ENCODE assay signal across 1 cellular context in the genomic region with DNA sequence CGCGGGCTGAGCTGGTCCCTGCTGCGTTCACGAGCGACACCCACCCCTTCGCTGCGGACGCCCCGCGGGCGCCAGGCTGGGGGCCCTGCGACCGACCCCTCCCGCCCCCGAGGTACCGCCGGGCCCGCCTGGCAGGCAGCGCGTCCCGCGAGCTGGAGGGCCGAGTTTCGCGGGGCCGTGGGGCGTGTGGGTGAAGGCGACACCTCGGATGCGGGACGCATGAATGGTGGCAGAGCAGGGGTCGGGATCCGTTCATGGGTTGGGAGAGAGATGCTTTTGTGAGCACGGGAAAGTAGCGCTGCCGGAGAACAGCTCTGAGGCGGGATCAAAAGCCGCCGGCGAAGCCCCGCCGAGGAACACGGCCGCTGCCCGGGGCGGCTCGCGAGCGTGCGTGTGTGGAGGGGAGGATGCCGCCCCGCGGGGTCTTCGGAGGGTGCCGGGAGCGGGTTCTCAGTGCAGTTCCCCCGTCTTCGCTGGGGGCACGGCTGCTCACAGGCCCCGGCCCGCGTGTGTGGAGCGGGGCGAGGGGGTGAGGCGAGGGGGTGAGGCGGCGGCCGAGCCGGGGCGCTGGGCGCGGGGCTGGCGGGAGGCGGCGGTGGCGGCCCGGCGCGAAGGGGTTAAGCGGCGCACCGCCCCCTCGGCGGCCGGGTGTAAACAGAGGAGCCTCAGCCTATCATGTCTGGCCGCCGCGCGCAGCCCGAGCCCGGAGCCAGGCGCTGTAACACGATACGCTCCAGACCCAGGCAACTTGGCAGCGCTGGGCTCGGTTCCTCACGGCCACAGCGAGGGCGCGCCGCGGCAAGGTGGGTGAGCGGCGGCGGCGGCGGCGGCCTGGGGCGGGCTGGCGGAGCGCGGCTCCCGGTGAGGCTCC.
TF ChIP-seq lines count a peak whose summit lies in the region.

No MANE protein-coding gene starts in this region.

TF ChIP-seq in HepG2, 621 proteins besides CTCF, POLR2A, EP300 and RAD21 (continued from another document and continues in another):
- TF ChIP-seq, protein P1, sequence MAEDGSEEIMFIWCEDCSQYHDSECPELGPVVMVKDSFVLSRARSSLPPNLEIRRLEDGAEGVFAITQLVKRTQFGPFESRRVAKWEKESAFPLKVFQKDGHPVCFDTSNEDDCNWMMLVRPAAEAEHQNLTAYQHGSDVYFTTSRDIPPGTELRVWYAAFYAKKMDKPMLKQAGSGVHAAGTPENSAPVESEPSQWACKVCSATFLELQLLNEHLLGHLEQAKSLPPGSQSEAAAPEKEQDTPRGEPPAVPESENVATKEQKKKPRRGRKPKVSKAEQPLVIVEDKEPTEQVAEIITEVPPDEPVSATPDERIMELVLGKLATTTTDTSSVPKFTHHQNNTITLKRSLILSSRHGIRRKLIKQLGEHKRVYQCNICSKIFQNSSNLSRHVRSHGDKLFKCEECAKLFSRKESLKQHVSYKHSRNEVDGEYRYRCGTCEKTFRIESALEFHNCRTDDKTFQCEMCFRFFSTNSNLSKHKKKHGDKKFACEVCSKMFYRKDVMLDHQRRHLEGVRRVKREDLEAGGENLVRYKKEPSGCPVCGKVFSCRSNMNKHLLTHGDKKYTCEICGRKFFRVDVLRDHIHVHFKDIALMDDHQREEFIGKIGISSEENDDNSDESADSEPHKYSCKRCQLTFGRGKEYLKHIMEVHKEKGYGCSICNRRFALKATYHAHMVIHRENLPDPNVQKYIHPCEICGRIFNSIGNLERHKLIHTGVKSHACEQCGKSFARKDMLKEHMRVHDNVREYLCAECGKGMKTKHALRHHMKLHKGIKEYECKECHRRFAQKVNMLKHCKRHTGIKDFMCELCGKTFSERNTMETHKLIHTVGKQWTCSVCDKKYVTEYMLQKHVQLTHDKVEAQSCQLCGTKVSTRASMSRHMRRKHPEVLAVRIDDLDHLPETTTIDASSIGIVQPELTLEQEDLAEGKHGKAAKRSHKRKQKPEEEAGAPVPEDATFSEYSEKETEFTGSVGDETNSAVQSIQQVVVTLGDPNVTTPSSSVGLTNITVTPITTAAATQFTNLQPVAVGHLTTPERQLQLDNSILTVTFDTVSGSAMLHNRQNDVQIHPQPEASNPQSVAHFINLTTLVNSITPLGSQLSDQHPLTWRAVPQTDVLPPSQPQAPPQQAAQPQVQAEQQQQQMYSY (CRISPR knock-in tag; IDR thresholded peaks at IDR 0.05): peak; percentile 69; the same call in 1 of the 2 replicates
- no peak for TF ChIP-seq ZNF619 (CRISPR knock-in tag; IDR thresholded peaks at IDR 0.05)
- TF ChIP-seq ZNF10 (CRISPR knock-in tag; IDR thresholded peaks at IDR 0.05; ENCODE audit: borderline replicate concordance, low read depth): no peak
- TF ChIP-seq SMAD1 (CRISPR knock-in tag; IDR thresholded peaks at IDR 0.05; ENCODE audit: borderline replicate concordance, low read depth): no peak
- TF ChIP-seq, protein P2, sequence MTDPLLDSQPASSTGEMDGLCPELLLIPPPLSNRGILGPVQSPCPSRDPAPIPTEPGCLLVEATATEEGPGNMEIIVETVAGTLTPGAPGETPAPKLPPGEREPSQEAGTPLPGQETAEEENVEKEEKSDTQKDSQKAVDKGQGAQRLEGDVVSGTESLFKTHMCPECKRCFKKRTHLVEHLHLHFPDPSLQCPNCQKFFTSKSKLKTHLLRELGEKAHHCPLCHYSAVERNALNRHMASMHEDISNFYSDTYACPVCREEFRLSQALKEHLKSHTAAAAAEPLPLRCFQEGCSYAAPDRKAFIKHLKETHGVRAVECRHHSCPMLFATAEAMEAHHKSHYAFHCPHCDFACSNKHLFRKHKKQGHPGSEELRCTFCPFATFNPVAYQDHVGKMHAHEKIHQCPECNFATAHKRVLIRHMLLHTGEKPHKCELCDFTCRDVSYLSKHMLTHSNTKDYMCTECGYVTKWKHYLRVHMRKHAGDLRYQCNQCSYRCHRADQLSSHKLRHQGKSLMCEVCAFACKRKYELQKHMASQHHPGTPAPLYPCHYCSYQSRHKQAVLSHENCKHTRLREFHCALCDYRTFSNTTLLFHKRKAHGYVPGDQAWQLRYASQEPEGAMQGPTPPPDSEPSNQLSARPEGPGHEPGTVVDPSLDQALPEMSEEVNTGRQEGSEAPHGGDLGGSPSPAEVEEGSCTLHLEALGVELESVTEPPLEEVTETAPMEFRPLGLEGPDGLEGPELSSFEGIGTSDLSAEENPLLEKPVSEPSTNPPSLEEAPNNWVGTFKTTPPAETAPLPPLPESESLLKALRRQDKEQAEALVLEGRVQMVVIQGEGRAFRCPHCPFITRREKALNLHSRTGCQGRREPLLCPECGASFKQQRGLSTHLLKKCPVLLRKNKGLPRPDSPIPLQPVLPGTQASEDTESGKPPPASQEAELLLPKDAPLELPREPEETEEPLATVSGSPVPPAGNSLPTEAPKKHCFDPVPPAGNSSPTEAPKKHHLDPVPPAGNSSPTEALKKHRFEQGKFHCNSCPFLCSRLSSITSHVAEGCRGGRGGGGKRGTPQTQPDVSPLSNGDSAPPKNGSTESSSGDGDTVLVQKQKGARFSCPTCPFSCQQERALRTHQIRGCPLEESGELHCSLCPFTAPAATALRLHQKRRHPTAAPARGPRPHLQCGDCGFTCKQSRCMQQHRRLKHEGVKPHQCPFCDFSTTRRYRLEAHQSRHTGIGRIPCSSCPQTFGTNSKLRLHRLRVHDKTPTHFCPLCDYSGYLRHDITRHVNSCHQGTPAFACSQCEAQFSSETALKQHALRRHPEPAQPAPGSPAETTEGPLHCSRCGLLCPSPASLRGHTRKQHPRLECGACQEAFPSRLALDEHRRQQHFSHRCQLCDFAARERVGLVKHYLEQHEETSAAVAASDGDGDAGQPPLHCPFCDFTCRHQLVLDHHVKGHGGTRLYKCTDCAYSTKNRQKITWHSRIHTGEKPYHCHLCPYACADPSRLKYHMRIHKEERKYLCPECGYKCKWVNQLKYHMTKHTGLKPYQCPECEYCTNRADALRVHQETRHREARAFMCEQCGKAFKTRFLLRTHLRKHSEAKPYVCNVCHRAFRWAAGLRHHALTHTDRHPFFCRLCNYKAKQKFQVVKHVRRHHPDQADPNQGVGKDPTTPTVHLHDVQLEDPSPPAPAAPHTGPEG (CRISPR knock-in tag; IDR thresholded peaks at IDR 0.05): no peak
- no peak for TF ChIP-seq GATAD2A (CRISPR knock-in tag; IDR thresholded peaks at IDR 0.05)
- no peak for TF ChIP-seq NCOA2 (CRISPR knock-in tag; IDR thresholded peaks at IDR 0.05)
- TF ChIP-seq SIN3A (IDR thresholded peaks at IDR 0.05; ENCODE audit: borderline replicate concordance, low read depth, low read length): no peak
- TF ChIP-seq HES4 (CRISPR knock-in tag; IDR thresholded peaks at IDR 0.05; ENCODE audit: borderline replicate concordance): no peak
- TF ChIP-seq, protein P3, sequence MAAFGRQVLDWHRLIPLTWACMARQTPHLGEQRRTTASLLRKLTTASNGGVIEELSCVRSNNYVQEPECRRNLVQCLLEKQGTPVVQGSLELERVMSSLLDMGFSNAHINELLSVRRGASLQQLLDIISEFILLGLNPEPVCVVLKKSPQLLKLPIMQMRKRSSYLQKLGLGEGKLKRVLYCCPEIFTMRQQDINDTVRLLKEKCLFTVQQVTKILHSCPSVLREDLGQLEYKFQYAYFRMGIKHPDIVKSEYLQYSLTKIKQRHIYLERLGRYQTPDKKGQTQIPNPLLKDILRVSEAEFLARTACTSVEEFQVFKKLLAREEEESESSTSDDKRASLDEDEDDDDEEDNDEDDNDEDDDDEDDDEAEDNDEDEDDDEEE (CRISPR knock-in tag; IDR thresholded peaks at IDR 0.05): no peak
- peak; percentile 69; the same call in 1 of the 2 replicates for TF ChIP-seq FOXO1 (CRISPR knock-in tag; IDR thresholded peaks at IDR 0.05)
- TF ChIP-seq RXRB (CRISPR knock-in tag; IDR thresholded peaks at IDR 0.05; ENCODE audit: borderline replicate concordance): no peak
- TF ChIP-seq SMARCE1 (IDR thresholded peaks at IDR 0.05; ENCODE audit: borderline replicate concordance): no peak
- TF ChIP-seq RARA (CRISPR knock-in tag; IDR thresholded peaks at IDR 0.05): no peak
- TF ChIP-seq, protein P4, sequence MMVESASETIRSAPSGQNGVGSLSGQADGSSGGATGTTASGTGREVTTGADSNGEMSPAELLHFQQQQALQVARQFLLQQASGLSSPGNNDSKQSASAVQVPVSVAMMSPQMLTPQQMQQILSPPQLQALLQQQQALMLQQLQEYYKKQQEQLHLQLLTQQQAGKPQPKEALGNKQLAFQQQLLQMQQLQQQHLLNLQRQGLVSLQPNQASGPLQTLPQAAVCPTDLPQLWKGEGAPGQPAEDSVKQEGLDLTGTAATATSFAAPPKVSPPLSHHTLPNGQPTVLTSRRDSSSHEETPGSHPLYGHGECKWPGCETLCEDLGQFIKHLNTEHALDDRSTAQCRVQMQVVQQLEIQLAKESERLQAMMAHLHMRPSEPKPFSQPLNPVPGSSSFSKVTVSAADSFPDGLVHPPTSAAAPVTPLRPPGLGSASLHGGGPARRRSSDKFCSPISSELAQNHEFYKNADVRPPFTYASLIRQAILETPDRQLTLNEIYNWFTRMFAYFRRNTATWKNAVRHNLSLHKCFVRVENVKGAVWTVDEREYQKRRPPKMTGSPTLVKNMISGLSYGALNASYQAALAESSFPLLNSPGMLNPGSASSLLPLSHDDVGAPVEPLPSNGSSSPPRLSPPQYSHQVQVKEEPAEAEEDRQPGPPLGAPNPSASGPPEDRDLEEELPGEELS (CRISPR knock-in tag; IDR thresholded peaks at IDR 0.05): peak; percentile 41; the same call in 1 of the 2 replicates
- TF ChIP-seq FOXA1 (IDR thresholded peaks at IDR 0.05): no peak
- TF ChIP-seq FOXA1 (CRISPR knock-in tag; IDR thresholded peaks at IDR 0.05): peak; percentile 82
- TF ChIP-seq HOXA3 (CRISPR knock-in tag; IDR thresholded peaks at IDR 0.05): peak; percentile 45; the same call in 1 of the 2 replicates
- no peak for TF ChIP-seq ZNF543 (CRISPR knock-in tag; IDR thresholded peaks at IDR 0.05)
- peak; percentile 30; the same call in 1 of the 2 replicates for TF ChIP-seq ZNF780A (CRISPR knock-in tag; IDR thresholded peaks at IDR 0.05)
- TF ChIP-seq, protein P5, sequence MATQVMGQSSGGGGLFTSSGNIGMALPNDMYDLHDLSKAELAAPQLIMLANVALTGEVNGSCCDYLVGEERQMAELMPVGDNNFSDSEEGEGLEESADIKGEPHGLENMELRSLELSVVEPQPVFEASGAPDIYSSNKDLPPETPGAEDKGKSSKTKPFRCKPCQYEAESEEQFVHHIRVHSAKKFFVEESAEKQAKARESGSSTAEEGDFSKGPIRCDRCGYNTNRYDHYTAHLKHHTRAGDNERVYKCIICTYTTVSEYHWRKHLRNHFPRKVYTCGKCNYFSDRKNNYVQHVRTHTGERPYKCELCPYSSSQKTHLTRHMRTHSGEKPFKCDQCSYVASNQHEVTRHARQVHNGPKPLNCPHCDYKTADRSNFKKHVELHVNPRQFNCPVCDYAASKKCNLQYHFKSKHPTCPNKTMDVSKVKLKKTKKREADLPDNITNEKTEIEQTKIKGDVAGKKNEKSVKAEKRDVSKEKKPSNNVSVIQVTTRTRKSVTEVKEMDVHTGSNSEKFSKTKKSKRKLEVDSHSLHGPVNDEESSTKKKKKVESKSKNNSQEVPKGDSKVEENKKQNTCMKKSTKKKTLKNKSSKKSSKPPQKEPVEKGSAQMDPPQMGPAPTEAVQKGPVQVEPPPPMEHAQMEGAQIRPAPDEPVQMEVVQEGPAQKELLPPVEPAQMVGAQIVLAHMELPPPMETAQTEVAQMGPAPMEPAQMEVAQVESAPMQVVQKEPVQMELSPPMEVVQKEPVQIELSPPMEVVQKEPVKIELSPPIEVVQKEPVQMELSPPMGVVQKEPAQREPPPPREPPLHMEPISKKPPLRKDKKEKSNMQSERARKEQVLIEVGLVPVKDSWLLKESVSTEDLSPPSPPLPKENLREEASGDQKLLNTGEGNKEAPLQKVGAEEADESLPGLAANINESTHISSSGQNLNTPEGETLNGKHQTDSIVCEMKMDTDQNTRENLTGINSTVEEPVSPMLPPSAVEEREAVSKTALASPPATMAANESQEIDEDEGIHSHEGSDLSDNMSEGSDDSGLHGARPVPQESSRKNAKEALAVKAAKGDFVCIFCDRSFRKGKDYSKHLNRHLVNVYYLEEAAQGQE (IDR thresholded peaks at IDR 0.05; ENCODE audit: borderline replicate concordance in 1 of 2, low read depth in 1 of 2, low read length in 2 of 2): no peak
- TF ChIP-seq FOXC1 (CRISPR knock-in tag; IDR thresholded peaks at IDR 0.05; ENCODE audit: borderline replicate concordance): no peak
- peak; percentile 67 for TF ChIP-seq ATF7-NPFF (CRISPR knock-in tag; IDR thresholded peaks at IDR 0.05; ENCODE audit: low read depth)
- TF ChIP-seq ZMYM4 (CRISPR knock-in tag; IDR thresholded peaks at IDR 0.05): peak; percentile 46; the same call in 1 of the 2 replicates
- no peak for TF ChIP-seq ZNF431 (CRISPR knock-in tag; IDR thresholded peaks at IDR 0.05; ENCODE audit: borderline replicate concordance, low read depth)
- TF ChIP-seq ZNF292 (CRISPR knock-in tag; IDR thresholded peaks at IDR 0.05; ENCODE audit: borderline replicate concordance, low read depth): 0 out of 2 replicates have a peak, but pooled peaks have one; percentile 41
- TF ChIP-seq SP5 (CRISPR knock-in tag; IDR thresholded peaks at IDR 0.05; ENCODE audit: borderline replicate concordance, low read depth): 0 out of 2 replicates have a peak, but pooled peaks have one; percentile 11
- TF ChIP-seq KDM2A (CRISPR knock-in tag; IDR thresholded peaks at IDR 0.05; ENCODE audit: borderline replicate concordance, low read depth): peak; percentile 76; the same call in 1 of the 2 replicates
- no peak for TF ChIP-seq ZC3H13 (CRISPR knock-in tag; IDR thresholded peaks at IDR 0.05)
